Comparison of ENCODE assay signal across 36 cellular contexts in the genomic region with DNA sequence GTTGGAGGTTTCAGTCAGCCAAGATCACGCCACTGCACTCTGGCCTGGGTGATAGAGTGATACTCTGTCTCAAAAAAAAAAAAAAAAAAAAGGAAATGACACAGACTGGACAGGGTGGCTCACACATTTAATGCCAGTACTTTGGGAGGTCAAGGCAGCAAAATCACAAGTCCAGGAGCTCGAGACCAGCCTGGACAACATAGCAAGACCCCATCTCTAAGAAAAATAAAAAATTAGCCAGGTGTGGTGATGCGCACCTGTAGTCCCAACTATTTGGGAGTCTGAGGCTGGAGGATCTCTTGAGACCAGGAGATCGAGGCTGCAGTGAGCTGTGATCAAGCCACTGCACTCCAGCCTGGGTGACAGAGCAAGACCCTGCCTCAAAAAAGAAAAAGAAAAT. TPM values are rescaled to one million over a fixed set of nuclear protein-coding genes. Genes with fewer than 3 reads are reported as not detected.
"Had no signal": no experiment of that assay in that cellular context is flagged by ENCODE, and none has a peak within 500 bp of the region (broad histone marks: within the 10 kb centered on the region; RNA-seq: fewer than 3 reads in every experiment).

No MANE protein-coding gene starts in this region.

- H3K36me3 ChIP-seq: MG63 had no signal

- DNase-seq: Karpas-422, MG63, MM.1S, NCI-H1048, NCI-H1092, NCI-H1092 treated with DMSO at 0.1 percent for 48 hours, NCI-H1105, NCI-H1105 treated with DMSO at 0.1 percent for 48 hours, NCI-H1417, NCI-H1417 treated with DMSO at 0.1 percent for 48 hours, NCI-H1436, NCI-H1436 treated with DMSO at 0.1 percent for 48 hours, NCI-H146, NCI-H1694, NCI-H1694 treated with DMSO at 0.1 percent for 48 hours, NCI-H187, NCI-H187 treated with DMSO at 0.1 percent for 48 hours, NCI-H1930, NCI-H2029, NCI-H2029 treated with DMSO at 0.1 percent for 48 hours, NCI-H2081, NCI-H2081 treated with DMSO at 0.1 percent for 48 hours, NCI-H2107, NCI-H2171, NCI-H2171 treated with DMSO at 0.1 percent for 48 hours, NCI-H2227 treated with DMSO at 0.1 percent for 48 hours, NCI-H226, NCI-H345, NCI-H446, NCI-H446 treated with DMSO at 0.1 percent for 48 hours, NCI-H510A, NCI-H510A treated with DMSO at 0.1 percent for 48 hours, NCI-H524, NCI-H524 treated with DMSO at 0.1 percent for 48 hours had no signal

- H3K27me3 ChIP-seq: MG63 had no signal

- H3K4me3 ChIP-seq: MG63 had no signal

- H3K9me3 ChIP-seq: MG63 had no signal

RNA-seq across cellular contexts. Expression of a gene that starts 35.5 kb away (rescaled TPM):
- total RNA-seq: LHCN-M2, NCI-H460 had no signal
